1 cellular context compared by ENCODE assay signal in genomic region chr1:24964811-24965570, GRCh38.
TF ChIP-seq lines count a peak whose summit lies in the region.

No MANE protein-coding gene starts in this region.

TF ChIP-seq in GM12878, 131 proteins besides CTCF, POLR2A, EP300 and RAD21 (continued from another document and continues in another):
- TF ChIP-seq E4F1 (IDR thresholded peaks at IDR 0.05; ENCODE audit: borderline replicate concordance, partially characterized antibody) (no peak), BACH1 (IDR thresholded peaks at IDR 0.05; ENCODE audit: borderline replicate concordance) (peak; percentile 81; the same call in 1 of the 2 replicates), POU2F2 (IDR thresholded peaks at IDR 0.05; ENCODE audit: borderline replicate concordance, low read depth, low read length) (peak; percentile 90; the same call in 2 of the 3 replicates), MYC (IDR thresholded peaks at IDR 0.05; ENCODE audit: insufficient read depth, insufficient read length, insufficient replicate concordance, low read length, severe bottlenecking) (no peak), CBX3 (IDR thresholded peaks at IDR 0.05; ENCODE audit: borderline replicate concordance, low read depth) (no peak), TCF7 (IDR thresholded peaks at IDR 0.05; ENCODE audit: borderline replicate concordance) (no peak; the same call in 1 of the 2 replicates), NFXL1 (IDR thresholded peaks at IDR 0.05; ENCODE audit: borderline replicate concordance) (no peak), ATF7 (IDR thresholded peaks at IDR 0.05; ENCODE audit: low read depth) (peak; percentile 90), ZBED1 (IDR thresholded peaks at IDR 0.05; ENCODE audit: borderline replicate concordance) (peak; percentile 60; the same call in 1 of the 2 replicates), MTA3 (IDR thresholded peaks at IDR 0.05; ENCODE audit: borderline replicate concordance, low read length) (no peak), RCOR1 (conservative IDR thresholded peaks at IDR 0.05; ENCODE audit: low read depth, low read length) (peak; percentile 84; the same call in 1 of the 2 replicates), KDM1A (IDR thresholded peaks at IDR 0.05; ENCODE audit: borderline replicate concordance) (no peak), FOS (IDR thresholded peaks at IDR 0.05; ENCODE audit: borderline replicate concordance, extremely low read depth, insufficient read length) (no peak), STAT1 (conservative IDR thresholded peaks at IDR 0.05) (no peak), ASH2L (IDR thresholded peaks at IDR 0.05; ENCODE audit: borderline replicate concordance, low read depth) (no peak), LARP7 (IDR thresholded peaks at IDR 0.05) (peak; percentile 2; the same call in 1 of the 2 replicates), TCF3 (IDR thresholded peaks at IDR 0.05; ENCODE audit: borderline replicate concordance, insufficient read depth, low read depth, low read length) (peak; percentile 52; the same call in 1 of the 2 replicates), SP1 (IDR thresholded peaks at IDR 0.05; ENCODE audit: low read depth, low read length) (peak; percentile 48), IKZF2 (IDR thresholded peaks at IDR 0.05) (peak; percentile 93 to 95), MXI1 (IDR thresholded peaks at IDR 0.05; ENCODE audit: low read depth, low read length) (peak; percentile 60), RUNX3 (IDR thresholded peaks at IDR 0.05; ENCODE audit: low read length) (no peak), IRF3 (IDR thresholded peaks at IDR 0.05) (no peak), NRF1 (conservative IDR thresholded peaks at IDR 0.05; ENCODE audit: low read depth, low read length) (0 out of 2 replicates have a peak, but pooled peaks have one; percentile 15), GABPA (IDR thresholded peaks at IDR 0.05; ENCODE audit: low read depth) (no peak), CHD2 (IDR thresholded peaks at IDR 0.05; ENCODE audit: borderline replicate concordance, low read depth, low read length) (peak; percentile 63; the same call in 1 of the 2 replicates), SIN3A (IDR thresholded peaks at IDR 0.05; ENCODE audit: low read depth, low read length) (peak; percentile 67; the same call in 1 of the 2 replicates), TBL1XR1 (IDR thresholded peaks at IDR 0.05; ENCODE audit: low read depth, low read length) (peak; percentile 85), ZNF384 (IDR thresholded peaks at IDR 0.05; ENCODE audit: borderline replicate concordance, low read depth, low read length) (peak; percentile 98), KLF5 (IDR thresholded peaks at IDR 0.05; ENCODE audit: partially characterized antibody) (no peak), PAX5 (IDR thresholded peaks at IDR 0.05; ENCODE audit: borderline replicate concordance, low read depth, low read length) (no peak; the same call in 1 of the 2 replicates), NR2C2 (IDR thresholded peaks at IDR 0.05; ENCODE audit: borderline replicate concordance, control insufficient read depth, insufficient read length, low read depth) (no peak), IKZF1 (conservative IDR thresholded peaks at IDR 0.05) (peak; percentile 94), RFX5 (IDR thresholded peaks at IDR 0.05; ENCODE audit: low read depth, low read length) (no peak), ZZZ3 (IDR thresholded peaks at IDR 0.05; ENCODE audit: control insufficient read depth, insufficient read length, low read depth) (no peak), HDAC2 (IDR thresholded peaks at IDR 0.05) (0 out of 2 replicates have a peak, but pooled peaks have one; percentile 69)
- TF ChIP-seq, protein P1, sequence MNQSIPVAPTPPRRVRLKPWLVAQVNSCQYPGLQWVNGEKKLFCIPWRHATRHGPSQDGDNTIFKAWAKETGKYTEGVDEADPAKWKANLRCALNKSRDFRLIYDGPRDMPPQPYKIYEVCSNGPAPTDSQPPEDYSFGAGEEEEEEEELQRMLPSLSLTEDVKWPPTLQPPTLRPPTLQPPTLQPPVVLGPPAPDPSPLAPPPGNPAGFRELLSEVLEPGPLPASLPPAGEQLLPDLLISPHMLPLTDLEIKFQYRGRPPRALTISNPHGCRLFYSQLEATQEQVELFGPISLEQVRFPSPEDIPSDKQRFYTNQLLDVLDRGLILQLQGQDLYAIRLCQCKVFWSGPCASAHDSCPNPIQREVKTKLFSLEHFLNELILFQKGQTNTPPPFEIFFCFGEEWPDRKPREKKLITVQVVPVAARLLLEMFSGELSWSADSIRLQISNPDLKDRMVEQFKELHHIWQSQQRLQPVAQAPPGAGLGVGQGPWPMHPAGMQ (IDR thresholded peaks at IDR 0.05; ENCODE audit: borderline replicate concordance): no peak; the same call in 1 of the 2 replicates
- TF ChIP-seq, protein P2, sequence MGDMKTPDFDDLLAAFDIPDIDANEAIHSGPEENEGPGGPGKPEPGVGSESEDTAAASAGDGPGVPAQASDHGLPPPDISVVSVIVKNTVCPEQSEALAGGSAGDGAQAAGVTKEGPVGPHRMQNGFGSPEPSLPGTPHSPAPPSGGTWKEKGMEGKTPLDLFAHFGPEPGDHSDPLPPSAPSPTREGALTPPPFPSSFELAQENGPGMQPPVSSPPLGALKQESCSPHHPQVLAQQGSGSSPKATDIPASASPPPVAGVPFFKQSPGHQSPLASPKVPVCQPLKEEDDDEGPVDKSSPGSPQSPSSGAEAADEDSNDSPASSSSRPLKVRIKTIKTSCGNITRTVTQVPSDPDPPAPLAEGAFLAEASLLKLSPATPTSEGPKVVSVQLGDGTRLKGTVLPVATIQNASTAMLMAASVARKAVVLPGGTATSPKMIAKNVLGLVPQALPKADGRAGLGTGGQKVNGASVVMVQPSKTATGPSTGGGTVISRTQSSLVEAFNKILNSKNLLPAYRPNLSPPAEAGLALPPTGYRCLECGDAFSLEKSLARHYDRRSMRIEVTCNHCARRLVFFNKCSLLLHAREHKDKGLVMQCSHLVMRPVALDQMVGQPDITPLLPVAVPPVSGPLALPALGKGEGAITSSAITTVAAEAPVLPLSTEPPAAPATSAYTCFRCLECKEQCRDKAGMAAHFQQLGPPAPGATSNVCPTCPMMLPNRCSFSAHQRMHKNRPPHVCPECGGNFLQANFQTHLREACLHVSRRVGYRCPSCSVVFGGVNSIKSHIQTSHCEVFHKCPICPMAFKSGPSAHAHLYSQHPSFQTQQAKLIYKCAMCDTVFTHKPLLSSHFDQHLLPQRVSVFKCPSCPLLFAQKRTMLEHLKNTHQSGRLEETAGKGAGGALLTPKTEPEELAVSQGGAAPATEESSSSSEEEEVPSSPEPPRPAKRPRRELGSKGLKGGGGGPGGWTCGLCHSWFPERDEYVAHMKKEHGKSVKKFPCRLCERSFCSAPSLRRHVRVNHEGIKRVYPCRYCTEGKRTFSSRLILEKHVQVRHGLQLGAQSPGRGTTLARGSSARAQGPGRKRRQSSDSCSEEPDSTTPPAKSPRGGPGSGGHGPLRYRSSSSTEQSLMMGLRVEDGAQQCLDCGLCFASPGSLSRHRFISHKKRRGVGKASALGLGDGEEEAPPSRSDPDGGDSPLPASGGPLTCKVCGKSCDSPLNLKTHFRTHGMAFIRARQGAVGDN (IDR thresholded peaks at IDR 0.05): peak; percentile 92
- TF ChIP-seq, protein P3, sequence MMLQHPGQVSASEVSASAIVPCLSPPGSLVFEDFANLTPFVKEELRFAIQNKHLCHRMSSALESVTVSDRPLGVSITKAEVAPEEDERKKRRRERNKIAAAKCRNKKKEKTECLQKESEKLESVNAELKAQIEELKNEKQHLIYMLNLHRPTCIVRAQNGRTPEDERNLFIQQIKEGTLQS (IDR thresholded peaks at IDR 0.05; ENCODE audit: borderline replicate concordance, extremely low read depth, low read depth, low read length): peak; percentile 65; the same call in 1 of the 2 replicates
- TF ChIP-seq, protein P4, sequence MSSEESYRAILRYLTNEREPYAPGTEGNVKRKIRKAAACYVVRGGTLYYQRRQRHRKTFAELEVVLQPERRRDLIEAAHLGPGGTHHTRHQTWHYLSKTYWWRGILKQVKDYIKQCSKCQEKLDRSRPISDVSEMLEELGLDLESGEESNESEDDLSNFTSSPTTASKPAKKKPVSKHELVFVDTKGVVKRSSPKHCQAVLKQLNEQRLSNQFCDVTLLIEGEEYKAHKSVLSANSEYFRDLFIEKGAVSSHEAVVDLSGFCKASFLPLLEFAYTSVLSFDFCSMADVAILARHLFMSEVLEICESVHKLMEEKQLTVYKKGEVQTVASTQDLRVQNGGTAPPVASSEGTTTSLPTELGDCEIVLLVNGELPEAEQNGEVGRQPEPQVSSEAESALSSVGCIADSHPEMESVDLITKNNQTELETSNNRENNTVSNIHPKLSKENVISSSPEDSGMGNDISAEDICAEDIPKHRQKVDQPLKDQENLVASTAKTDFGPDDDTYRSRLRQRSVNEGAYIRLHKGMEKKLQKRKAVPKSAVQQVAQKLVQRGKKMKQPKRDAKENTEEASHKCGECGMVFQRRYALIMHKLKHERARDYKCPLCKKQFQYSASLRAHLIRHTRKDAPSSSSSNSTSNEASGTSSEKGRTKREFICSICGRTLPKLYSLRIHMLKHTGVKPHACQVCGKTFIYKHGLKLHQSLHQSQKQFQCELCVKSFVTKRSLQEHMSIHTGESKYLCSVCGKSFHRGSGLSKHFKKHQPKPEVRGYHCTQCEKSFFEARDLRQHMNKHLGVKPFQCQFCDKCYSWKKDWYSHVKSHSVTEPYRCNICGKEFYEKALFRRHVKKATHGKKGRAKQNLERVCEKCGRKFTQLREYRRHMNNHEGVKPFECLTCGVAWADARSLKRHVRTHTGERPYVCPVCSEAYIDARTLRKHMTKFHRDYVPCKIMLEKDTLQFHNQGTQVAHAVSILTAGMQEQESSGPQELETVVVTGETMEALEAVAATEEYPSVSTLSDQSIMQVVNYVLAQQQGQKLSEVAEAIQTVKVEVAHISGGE (CRISPR knock-in tag; IDR thresholded peaks at IDR 0.05): 0 out of 2 replicates have a peak, but pooled peaks have one; percentile 30
- TF ChIP-seq, protein P5, sequence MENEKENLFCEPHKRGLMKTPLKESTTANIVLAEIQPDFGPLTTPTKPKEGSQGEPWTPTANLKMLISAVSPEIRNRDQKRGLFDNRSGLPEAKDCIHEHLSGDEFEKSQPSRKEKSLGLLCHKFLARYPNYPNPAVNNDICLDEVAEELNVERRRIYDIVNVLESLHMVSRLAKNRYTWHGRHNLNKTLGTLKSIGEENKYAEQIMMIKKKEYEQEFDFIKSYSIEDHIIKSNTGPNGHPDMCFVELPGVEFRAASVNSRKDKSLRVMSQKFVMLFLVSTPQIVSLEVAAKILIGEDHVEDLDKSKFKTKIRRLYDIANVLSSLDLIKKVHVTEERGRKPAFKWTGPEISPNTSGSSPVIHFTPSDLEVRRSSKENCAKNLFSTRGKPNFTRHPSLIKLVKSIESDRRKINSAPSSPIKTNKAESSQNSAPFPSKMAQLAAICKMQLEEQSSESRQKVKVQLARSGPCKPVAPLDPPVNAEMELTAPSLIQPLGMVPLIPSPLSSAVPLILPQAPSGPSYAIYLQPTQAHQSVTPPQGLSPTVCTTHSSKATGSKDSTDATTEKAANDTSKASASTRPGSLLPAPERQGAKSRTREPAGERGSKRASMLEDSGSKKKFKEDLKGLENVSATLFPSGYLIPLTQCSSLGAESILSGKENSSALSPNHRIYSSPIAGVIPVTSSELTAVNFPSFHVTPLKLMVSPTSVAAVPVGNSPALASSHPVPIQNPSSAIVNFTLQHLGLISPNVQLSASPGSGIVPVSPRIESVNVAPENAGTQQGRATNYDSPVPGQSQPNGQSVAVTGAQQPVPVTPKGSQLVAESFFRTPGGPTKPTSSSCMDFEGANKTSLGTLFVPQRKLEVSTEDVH (IDR thresholded peaks at IDR 0.05; ENCODE audit: low read depth, partially characterized antibody): no peak
- TF ChIP-seq, protein P6, sequence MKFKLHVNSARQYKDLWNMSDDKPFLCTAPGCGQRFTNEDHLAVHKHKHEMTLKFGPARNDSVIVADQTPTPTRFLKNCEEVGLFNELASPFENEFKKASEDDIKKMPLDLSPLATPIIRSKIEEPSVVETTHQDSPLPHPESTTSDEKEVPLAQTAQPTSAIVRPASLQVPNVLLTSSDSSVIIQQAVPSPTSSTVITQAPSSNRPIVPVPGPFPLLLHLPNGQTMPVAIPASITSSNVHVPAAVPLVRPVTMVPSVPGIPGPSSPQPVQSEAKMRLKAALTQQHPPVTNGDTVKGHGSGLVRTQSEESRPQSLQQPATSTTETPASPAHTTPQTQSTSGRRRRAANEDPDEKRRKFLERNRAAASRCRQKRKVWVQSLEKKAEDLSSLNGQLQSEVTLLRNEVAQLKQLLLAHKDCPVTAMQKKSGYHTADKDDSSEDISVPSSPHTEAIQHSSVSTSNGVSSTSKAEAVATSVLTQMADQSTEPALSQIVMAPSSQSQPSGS (IDR thresholded peaks at IDR 0.05; ENCODE audit: low read length): no peak
- TF ChIP-seq, protein P7, sequence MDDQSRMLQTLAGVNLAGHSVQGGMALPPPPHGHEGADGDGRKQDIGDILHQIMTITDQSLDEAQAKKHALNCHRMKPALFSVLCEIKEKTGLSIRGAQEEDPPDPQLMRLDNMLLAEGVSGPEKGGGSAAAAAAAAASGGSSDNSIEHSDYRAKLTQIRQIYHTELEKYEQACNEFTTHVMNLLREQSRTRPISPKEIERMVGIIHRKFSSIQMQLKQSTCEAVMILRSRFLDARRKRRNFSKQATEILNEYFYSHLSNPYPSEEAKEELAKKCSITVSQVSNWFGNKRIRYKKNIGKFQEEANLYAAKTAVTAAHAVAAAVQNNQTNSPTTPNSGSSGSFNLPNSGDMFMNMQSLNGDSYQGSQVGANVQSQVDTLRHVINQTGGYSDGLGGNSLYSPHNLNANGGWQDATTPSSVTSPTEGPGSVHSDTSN (IDR thresholded peaks at IDR 0.05; ENCODE audit: insufficient replicate concordance, low read depth, low read length): no peak
